19 cellular contexts compared by ENCODE assay signal in genomic region chr7:32051128-32051527, GRCh38. TPM values are rescaled to one million over a fixed set of nuclear protein-coding genes. Genes with fewer than 3 reads are reported as not detected.
A peak's percentile ranks its signal among the peaks of the same experiment; 100 is the strongest.
DNase-seq lines count a peak whose midpoint lies in the region; ATAC-seq and TF ChIP-seq lines count a peak whose summit lies in the region.
"Had no signal": no experiment of that assay in that cellular context is flagged by ENCODE, and none has a peak within 500 bp of the region (broad histone marks: within the 10 kb centered on the region; RNA-seq: fewer than 3 reads in every experiment).

No MANE protein-coding gene starts in this region.

- H3K9me3 ChIP-seq in left ventricle myocardium inferior (replicated peaks) (no peaks in the 10 kb centered on the region), neural progenitor cell (ENCODE audit: low read depth) (no peaks in the 10 kb centered on the region)
- H3K9me3 ChIP-seq: BLaER1 treated with 17β-estradiol and CSF1 and Interleukin-3, amounts not matched to agents 10 nM and 100 nM; SJSA1 had no signal

- H3K36me3 ChIP-seq in left ventricle myocardium inferior (no peaks in the 10 kb centered on the region), neural progenitor cell (no peaks in the 10 kb centered on the region)
- H3K36me3 ChIP-seq: BLaER1 treated with 17β-estradiol and CSF1 and Interleukin-3, amounts not matched to agents 10 nM and 100 nM; SJSA1 had no signal

- TF ChIP-seq CTCF in left ventricle myocardium inferior (IDR thresholded peaks at IDR 0.05; ENCODE audit: borderline replicate concordance) (no peak), neural progenitor cell (IDR thresholded peaks at IDR 0.05) (no peak)

- no peaks in the 10 kb centered on the region for H3K9me3 Mint-ChIP-seq in neural progenitor cell

- peaks cover 11% of the 10 kb centered on the region for H3K4me1 Mint-ChIP-seq in neural progenitor cell
- H3K4me1 Mint-ChIP-seq: IgD-negative memory B cell had no signal

- H3K27me3 ChIP-seq in left ventricle myocardium inferior (ENCODE audit: low read depth) (no peaks in the 10 kb centered on the region), neural progenitor cell (no peaks in the 10 kb centered on the region)
- H3K27me3 ChIP-seq: BLaER1 treated with 17β-estradiol and CSF1 and Interleukin-3, amounts not matched to agents 10 nM and 100 nM; SJSA1 had no signal

- H3K27ac Mint-ChIP-seq in neural progenitor cell: peak overlapping the region; percentile 24
- H3K27ac Mint-ChIP-seq: IgD-negative memory B cell had no signal

- H3K27ac ChIP-seq in left ventricle myocardium inferior (replicated peaks) (peak overlapping the region; percentile 66), neural progenitor cell (no peak overlapping the region)
- H3K27ac ChIP-seq: 22Rv1; BLaER1 treated with 17β-estradiol and CSF1 and Interleukin-3, amounts not matched to agents 10 nM and 100 nM; RWPE1; SJSA1 had no signal

- no peaks in the 10 kb centered on the region for H3F3A ChIP-seq in neural progenitor cell (ENCODE audit: low read depth)

- H3K79me2 ChIP-seq in neural progenitor cell (ENCODE audit: low read depth): no peaks in the 10 kb centered on the region

- H2AFZ ChIP-seq in neural progenitor cell (replicated peaks): no peak overlapping the region

- H4K20me1 ChIP-seq in neural progenitor cell (ENCODE audit: low read depth): no peaks in the 10 kb centered on the region
- H4K20me1 ChIP-seq: BLaER1 treated with 17β-estradiol and CSF1 and Interleukin-3, amounts not matched to agents 10 nM and 100 nM had no signal

- no peaks in the 10 kb centered on the region for H3K27me3 Mint-ChIP-seq in neural progenitor cell (ENCODE audit: insufficient read depth, low read depth)
- H3K27me3 Mint-ChIP-seq: IgD-negative memory B cell had no signal

- H3K4me3 ChIP-seq in left ventricle myocardium inferior (no peak overlapping the region), neural progenitor cell (no peak overlapping the region)
- H3K4me3 ChIP-seq: BLaER1 treated with 17β-estradiol and CSF1 and Interleukin-3, amounts not matched to agents 10 nM and 100 nM; SJSA1 had no signal

- intact Hi-C loops in left ventricle myocardium inferior (cut with micrococcal nuclease): no loop called here
- intact Hi-C loops in Right ventricle myocardium superior (cut with DNase I): no loop called here

- no peak for ATAC-seq in Right ventricle myocardium superior (ENCODE audit: poor library complexity)

- no peaks in the 10 kb centered on the region for H3K36me3 Mint-ChIP-seq in neural progenitor cell
- H3K36me3 Mint-ChIP-seq: IgD-negative memory B cell had no signal

- H3K9ac ChIP-seq in neural progenitor cell: no peak overlapping the region
- H3K9ac ChIP-seq: BLaER1 treated with 17β-estradiol and CSF1 and Interleukin-3, amounts not matched to agents 10 nM and 100 nM had no signal

- H3K4me3 Mint-ChIP-seq in neural progenitor cell: no peak overlapping the region
- H3K4me3 Mint-ChIP-seq: IgD-negative memory B cell had no signal

- peaks cover 97% of the 10 kb centered on the region for H3K4me1 ChIP-seq in left ventricle myocardium inferior
- no peaks in the 10 kb centered on the region for H3K4me1 ChIP-seq in neural progenitor cell

- DNase-seq in left ventricle myocardium inferior (no peak), Right ventricle myocardium superior (no peak), foreskin melanocyte (peak; percentile 81), neural progenitor cell (ENCODE audit: low spot score) (no peak), amniotic stem cell (lab: John Stamatoyannopoulos, UW) (no peak), NCI-H226 (no peak), NCI-H510A treated with DMSO at 0.1 percent for 48 hours (lab: John Stamatoyannopoulos, UW) (no peak)
- DNase-seq in activated T-cell treated with anti-CD3 and anti-CD28 coated beads, Interleukin-2, amount 50 U/mL, for 1 hour: no peak
- DNase-seq: NCI-H1417 treated with DMSO at 0.1 percent for 48 hours, NCI-H2029 treated with DMSO at 0.1 percent for 48 hours, NCI-H524 treated with DMSO at 0.1 percent for 48 hours had no signal

- H3K4me2 ChIP-seq in neural progenitor cell: no peak overlapping the region
- H3K4me2 ChIP-seq: BLaER1 treated with 17β-estradiol and CSF1 and Interleukin-3, amounts not matched to agents 10 nM and 100 nM had no signal

RNA-seq across cellular contexts. Expression of gene PDE1C, which starts 19.1 kb away (rescaled TPM):
- total RNA-seq in left ventricle myocardium inferior: 207 TPM
- 181 TPM for total RNA-seq in Right ventricle myocardium superior
- total RNA-seq in neural progenitor cell (ENCODE audit: low replicate concordance): 0.54 and 0.56 TPM in 2 replicates
- total RNA-seq: HT-29, LHCN-M2, OCI-LY7 had no signal

Comparison
In these comparisons a context has a peak if more than half of its experiments do, and no peak if none do; other contexts are left out.
1. RNA of gene PDE1C, which starts 19.1 kb away (total RNA-seq): 207 TPM in left ventricle myocardium inferior (single experiment) and 181 TPM in Right ventricle myocardium superior (single experiment); 0.54 to 0.56 TPM in neural progenitor cell; every median in the first group is over 100 times any median in the second.